Comparison of ENCODE assay signal across 14 cellular contexts in genomic region chr5:50709471-50709870, GRCh38. TPM values are rescaled to one million over a fixed set of nuclear protein-coding genes. Genes with fewer than 3 reads are reported as not detected.
DNase-seq lines count a peak whose midpoint lies in the region; ATAC-seq, FAIRE-seq and TF ChIP-seq lines count a peak whose summit lies in the region.
"Had no signal": no experiment of that assay in that cellular context is flagged by ENCODE, and none has a peak within 500 bp of the region (broad histone marks: within the 10 kb centered on the region; RNA-seq: fewer than 3 reads in every experiment).

No MANE protein-coding gene starts in this region.

- H3K9me3 ChIP-seq in T-helper 17 cell (ENCODE audit: control insufficient read depth, low read length, poor library complexity, severe bottlenecking) (no peaks in the 10 kb centered on the region), MM.1S (replicated peaks; ENCODE audit: insufficient read depth, low read length) (no peaks in the 10 kb centered on the region)
- H3K9me3 ChIP-seq: lower lobe of right lung, right atrium auricular region had no signal

- H3K27ac Mint-ChIP-seq in T-helper 17 cell: peak overlapping the region; percentile 97
- H3K27ac Mint-ChIP-seq: brain had no signal

- no peak overlapping the region for H3K4me3 ChIP-seq in fibroblast of mammary gland (ENCODE audit: control insufficient read depth, low read depth, low read length)
- H3K4me3 ChIP-seq in MM.1S (ENCODE audit: low read length): no peak overlapping the region
- H3K4me3 ChIP-seq: lower lobe of right lung, right atrium auricular region had no signal

- no peak for ATAC-seq in T-helper 17 cell
- ATAC-seq: lower lobe of right lung had no signal

- no peak overlapping the region for H2AFZ ChIP-seq in MM.1S (ENCODE audit: low read length)

- no peaks in the 10 kb centered on the region for H3K36me3 ChIP-seq in MM.1S (replicated peaks; ENCODE audit: insufficient read depth, low read length)
- H3K36me3 ChIP-seq: lower lobe of right lung, right atrium auricular region, WERI-Rb-1 had no signal

- peak; percentile 66 for FAIRE-seq in GM18507 (lab: Jason Lieb, UNC)

- no peak overlapping the region for H3K9ac ChIP-seq in MM.1S (ENCODE audit: low read length)

- H3K27me3 ChIP-seq in MM.1S (replicated peaks; ENCODE audit: insufficient read depth, low read length): no peaks in the 10 kb centered on the region
- H3K27me3 ChIP-seq: right atrium auricular region had no signal

- no peaks in the 10 kb centered on the region for H4K20me1 ChIP-seq in MM.1S (ENCODE audit: insufficient read depth, low read length)

- peak overlapping the region; percentile 75 for H3K4me3 Mint-ChIP-seq in T-helper 17 cell
- H3K4me3 Mint-ChIP-seq: brain had no signal

- peaks cover 58% of the 10 kb centered on the region for H3K4me1 Mint-ChIP-seq in T-helper 17 cell

- DNase-seq in AG08395 (ENCODE audit: low spot score): peak; percentile 42
- DNase-seq in GM18507 (ENCODE audit: extremely low spot score, insufficient read length, low read depth): no peak
- DNase-seq in T-helper 17 cell: no peak
- peak; percentile 45 for DNase-seq in fibroblast of mammary gland (ENCODE audit: low read depth)
- DNase-seq in NCI-H446 treated with DMSO at 0.1 percent for 48 hours (lab: John Stamatoyannopoulos, UW): no peak
- DNase-seq in NAMALWA (ENCODE audit: low spot score): no peak
- DNase-seq in MM.1S: no peak
- no peak for DNase-seq in germinal center (ENCODE audit: low spot score)
- DNase-seq: COR-L47, lower lobe of right lung, NCI-H1436 treated with DMSO at 0.1 percent for 48 hours, WERI-Rb-1 had no signal

- H3K4me1 ChIP-seq in MM.1S (ENCODE audit: low read length): peaks cover 19% of the 10 kb centered on the region

- H3K36me3 Mint-ChIP-seq in T-helper 17 cell (ENCODE audit: low read depth): peaks cover 2% of the 10 kb centered on the region
- H3K36me3 Mint-ChIP-seq: brain had no signal

- no peak overlapping the region for H3K4me2 ChIP-seq in MM.1S (ENCODE audit: low read depth, low read length)

- no peaks in the 10 kb centered on the region for H3K27me3 Mint-ChIP-seq in T-helper 17 cell
- H3K27me3 Mint-ChIP-seq: brain had no signal

- H3K27ac ChIP-seq in MM.1S (ENCODE audit: low read length): no peak overlapping the region
- H3K27ac ChIP-seq: lower lobe of right lung, right atrium auricular region, WERI-Rb-1 had no signal

- no peak for TF ChIP-seq CTCF in fibroblast of mammary gland (conservative IDR thresholded peaks at IDR 0.05; ENCODE audit: control insufficient read depth, insufficient read depth, low read depth, low read length)
- no peak for TF ChIP-seq CTCF in MM.1S (IDR thresholded peaks at IDR 0.05; ENCODE audit: low read length)

- peaks cover 18% of the 10 kb centered on the region for H3F3A ChIP-seq in MM.1S (ENCODE audit: insufficient read depth, low read length)

- peaks cover 29% of the 10 kb centered on the region for H3K79me2 ChIP-seq in MM.1S (ENCODE audit: low read length)

- no peaks in the 10 kb centered on the region for H3K9me2 ChIP-seq in MM.1S (replicated peaks; ENCODE audit: insufficient read depth, low read length)

RNA-seq across cellular contexts. Expression of gene PARP8, which starts 43.0 kb away (rescaled TPM):
- 100 to 1,000 TPM; 183 to 204 TPM for total RNA-seq in T-helper 17 cell

Comparison
In these comparisons a context has a peak if more than half of its experiments do, and no peak if none do; other contexts are left out.
1. DNase-seq: peak in AG08395 (single experiment) and fibroblast of mammary gland (single experiment); none in GM18507 (single experiment), T-helper 17 cell (0 of 3), NCI-H446 treated with DMSO at 0.1 percent for 48 hours (single experiment), NAMALWA (single experiment), MM.1S (single experiment) and germinal center (single experiment).